Comparison of ENCODE assay signal across 9 cellular contexts in genomic region chr11:128551641-128552335, GRCh38.
DNase-seq lines count a peak whose midpoint lies in the region; ATAC-seq and TF ChIP-seq lines count a peak whose summit lies in the region.
"Had no signal": no experiment of that assay in that cellular context is flagged by ENCODE, and none has a peak within 500 bp of the region (broad histone marks: within the 10 kb centered on the region; RNA-seq: fewer than 3 reads in every experiment).

No MANE protein-coding gene starts in this region.

- intact Hi-C loops in dendritic cell treated with granulocyte-macrophage colony-stimulating factor and Interleukin-4, amounts not matched to agents 40 ng/mL and 50 ng/mL, for 4 days (cut with micrococcal nuclease): loop anchor here (2.0 to 10.0 kb wide), 2 partner anchors 29 to 257 kb away; no protein-coding TSS in a partner anchor

- H3K36me3 Mint-ChIP-seq in dendritic cell treated with granulocyte-macrophage colony-stimulating factor and Interleukin-4, amounts not matched to agents 40 ng/mL and 50 ng/mL, for 4 days (ENCODE audit: low read depth): no peaks in the 10 kb centered on the region

- H3K27ac ChIP-seq in coronary artery: no peak overlapping the region
- H3K27ac ChIP-seq: VCaP had no signal

- TF ChIP-seq CTCF in GM13977 (IDR thresholded peaks at IDR 0.05; ENCODE audit: extremely low read depth, insufficient read depth, missing control alignments) (no peak), coronary artery (IDR thresholded peaks at IDR 0.05) (no peak)

- H3K27ac Mint-ChIP-seq in dendritic cell treated with granulocyte-macrophage colony-stimulating factor and Interleukin-4, amounts not matched to agents 40 ng/mL and 50 ng/mL, for 4 days: peak overlapping the region; percentile 52

- no peak overlapping the region for H3K4me3 ChIP-seq in coronary artery

- H3K27me3 Mint-ChIP-seq in dendritic cell treated with granulocyte-macrophage colony-stimulating factor and Interleukin-4, amounts not matched to agents 40 ng/mL and 50 ng/mL, for 4 days: peaks cover 24% of the 10 kb centered on the region

- no peaks in the 10 kb centered on the region for H3K9me3 Mint-ChIP-seq in dendritic cell treated with granulocyte-macrophage colony-stimulating factor and Interleukin-4, amounts not matched to agents 40 ng/mL and 50 ng/mL, for 4 days

- no peak overlapping the region for H3K4me3 Mint-ChIP-seq in dendritic cell treated with granulocyte-macrophage colony-stimulating factor and Interleukin-4, amounts not matched to agents 40 ng/mL and 50 ng/mL, for 4 days

- DNase-seq in GM13977 (ENCODE audit: low spot score) (peak; percentile 71), coronary artery (ENCODE audit: low spot score) (no peak), Kasumi-1 (lab: John Stamatoyannopoulos, UW) (no peak), DMS79 (lab: John Stamatoyannopoulos, UW) (no peak), COLO829 (ENCODE audit: low spot score) (no peak)

- ATAC-seq in GM19468 (IDR thresholded peaks at IDR 0.05; ENCODE audit: extremely low read depth, unreplicated experiment): peak; percentile 61
- ATAC-seq in HG03439 (IDR thresholded peaks at IDR 0.05; ENCODE audit: unreplicated experiment): peak; percentile 67

- in situ Hi-C loops in GM13977 (cut with MboI; ENCODE audit: low pct_unique_long_range_greater_than_20kb, low sequenced_read_pairs, unreplicated experiment): no loop called here

- peaks cover 59% of the 10 kb centered on the region for H3K4me1 Mint-ChIP-seq in dendritic cell treated with granulocyte-macrophage colony-stimulating factor and Interleukin-4, amounts not matched to agents 40 ng/mL and 50 ng/mL, for 4 days (ENCODE audit: low read depth)
